In genomic region chr19:36987091-36987490, GRCh38 we compare ENCODE assay signal across 30 cellular contexts.
"Had no signal": no experiment of that assay in that cellular context is flagged by ENCODE, and none has a peak within 500 bp of the region (broad histone marks: within the 10 kb centered on the region; RNA-seq: fewer than 3 reads in every experiment).

No MANE protein-coding gene starts in this region.

- H2AFZ ChIP-seq: hepatocyte, parathyroid adenoma had no signal

- H3K4me3 ChIP-seq: coronary artery, dorsolateral prefrontal cortex, gastroesophageal sphincter, hepatocyte, psoas muscle, right atrium auricular region, tibial nerve had no signal

- H3K79me2 ChIP-seq: hepatocyte, parathyroid adenoma had no signal

- H3K9ac ChIP-seq: parathyroid adenoma had no signal

- ATAC-seq: activated T-helper 17 cell treated with anti-CD3 and anti-CD28 coated beads, Interleukin-2, amount 50 U/mL, for 72 hours; gastroesophageal sphincter; left colon; naive thymus-derived CD8-positive, alpha-beta T cell; psoas muscle had no signal

- H3K27ac ChIP-seq: brain microvascular endothelial cell, coronary artery, gastroesophageal sphincter, hepatocyte, parathyroid adenoma, psoas muscle, right atrium auricular region, tibial nerve, WERI-Rb-1 had no signal

- H3K27me3 ChIP-seq: brain microvascular endothelial cell, dorsolateral prefrontal cortex, gastroesophageal sphincter, hepatocyte, right atrium auricular region, tibial nerve had no signal

- FAIRE-seq: astrocyte, kidney had no signal

- DNase-seq: activated CD4-positive, alpha-beta memory T cell treated with anti-CD3 and anti-CD28 coated beads, Interleukin-2, amount 10 ng/mL, durations not matched to agents 7 days and 5 days; activated CD4-positive, alpha-beta T cell treated with anti-CD3 and anti-CD28 coated beads, Interleukin-2, amount 10 ng/mL, durations not matched to agents 7 days and 5 days; activated CD4-positive, CD25-positive, alpha-beta regulatory T cell treated with anti-CD3 and anti-CD28 coated beads, Interleukin-2, amount 50 U/mL, for 72 hours; activated CD8-positive, alpha-beta memory T cell treated with anti-CD3 and anti-CD28 coated beads, Interleukin-2, amount 50 U/mL, for 48 hours; activated gamma-delta T cell treated with Interleukin-2 at 50 U/mL for 16 hours; activated naive CD4-positive, alpha-beta T cell treated with anti-CD3 and anti-CD28 coated beads, Interleukin-2, amount 50 U/mL, for 16 hours; activated T-cell treated with anti-CD3 and anti-CD28 coated beads, Interleukin-2, amount 50 U/mL, for 24 hours; amniotic stem cell; brain microvascular endothelial cell; dorsolateral prefrontal cortex; effector memory CD4-positive, alpha-beta T cell; erythroblast; kidney; left colon; naive thymus-derived CD8-positive, alpha-beta T cell; occipital lobe; psoas muscle; stimulated activated naive CD4-positive, alpha-beta T cell treated with Interleukin-2 at 50 U/mL for 16 hours; T1000; WERI-Rb-1 had no signal

- H3K27me3 Mint-ChIP-seq: activated CD4-positive, alpha-beta memory T cell treated with anti-CD3 and anti-CD28 coated beads, Interleukin-2, amount 10 ng/mL, durations not matched to agents 7 days and 5 days; activated CD4-positive, alpha-beta T cell treated with anti-CD3 and anti-CD28 coated beads, Interleukin-2, amount 10 ng/mL, durations not matched to agents 7 days and 5 days; activated T-cell treated with anti-CD3 and anti-CD28 coated beads, Interleukin-2, amount 50 U/mL, for 24 hours; activated T-helper 17 cell treated with anti-CD3 and anti-CD28 coated beads, Interleukin-2, amount 50 U/mL, for 72 hours; naive thymus-derived CD8-positive, alpha-beta T cell had no signal

- H3K4me2 ChIP-seq: hepatocyte had no signal

- H3K4me1 Mint-ChIP-seq: activated CD4-positive, alpha-beta memory T cell treated with anti-CD3 and anti-CD28 coated beads, Interleukin-2, amount 10 ng/mL, durations not matched to agents 7 days and 5 days; activated CD4-positive, alpha-beta T cell treated with anti-CD3 and anti-CD28 coated beads, Interleukin-2, amount 10 ng/mL, durations not matched to agents 7 days and 5 days; activated T-helper 17 cell treated with anti-CD3 and anti-CD28 coated beads, Interleukin-2, amount 50 U/mL, for 72 hours; mesothelial cell of epicardium; naive thymus-derived CD8-positive, alpha-beta T cell; neural crest cell had no signal

- H3K4me1 ChIP-seq: gastroesophageal sphincter, parathyroid adenoma, psoas muscle, right atrium auricular region, tibial nerve had no signal

- H3K4me3 Mint-ChIP-seq: activated CD4-positive, alpha-beta memory T cell treated with anti-CD3 and anti-CD28 coated beads, Interleukin-2, amount 10 ng/mL, durations not matched to agents 7 days and 5 days; activated CD4-positive, alpha-beta T cell treated with anti-CD3 and anti-CD28 coated beads, Interleukin-2, amount 10 ng/mL, durations not matched to agents 7 days and 5 days; activated T-cell treated with anti-CD3 and anti-CD28 coated beads, Interleukin-2, amount 50 U/mL, for 24 hours; activated T-helper 17 cell treated with anti-CD3 and anti-CD28 coated beads, Interleukin-2, amount 50 U/mL, for 72 hours; mesothelial cell of epicardium; neural crest cell had no signal

- H3K27ac Mint-ChIP-seq: activated CD4-positive, alpha-beta memory T cell treated with anti-CD3 and anti-CD28 coated beads, Interleukin-2, amount 10 ng/mL, durations not matched to agents 7 days and 5 days; activated CD4-positive, alpha-beta T cell treated with anti-CD3 and anti-CD28 coated beads, Interleukin-2, amount 10 ng/mL, durations not matched to agents 7 days and 5 days; activated T-cell treated with anti-CD3 and anti-CD28 coated beads, Interleukin-2, amount 50 U/mL, for 24 hours; activated T-helper 17 cell treated with anti-CD3 and anti-CD28 coated beads, Interleukin-2, amount 50 U/mL, for 72 hours; mesothelial cell of epicardium; naive thymus-derived CD8-positive, alpha-beta T cell had no signal

- H3K36me3 ChIP-seq: brain microvascular endothelial cell, WERI-Rb-1 had no signal
